ENCODE assay signal across 19 cellular contexts in genomic region chr13:93375491-93375890, GRCh38.
A peak's percentile ranks its signal among the peaks of the same experiment; 100 is the strongest.
DNase-seq lines count a peak whose midpoint lies in the region; ATAC-seq and TF ChIP-seq lines count a peak whose summit lies in the region.
"Had no signal": no experiment of that assay in that cellular context is flagged by ENCODE, and none has a peak within 500 bp of the region (broad histone marks: within the 10 kb centered on the region; RNA-seq: fewer than 3 reads in every experiment).

No MANE protein-coding gene starts in this region.

- in situ Hi-C loops in gastrocnemius medialis (cut with MboI; ENCODE audit: low sequenced_read_pairs in 4 of 4), result no loop called here

- H3K4me3 ChIP-seq in prostate gland (no peak overlapping the region), gastrocnemius medialis (no peak overlapping the region)
- H3K4me3 ChIP-seq: A549, GM23248 had no signal

- H3K36me3 ChIP-seq in prostate gland, result no peaks in the 10 kb centered on the region
- no peaks in the 10 kb centered on the region for H3K36me3 ChIP-seq in gastrocnemius medialis

- H3K4me3 Mint-ChIP-seq in effector memory CD8-positive, alpha-beta T cell, result no peak overlapping the region
- H3K4me3 Mint-ChIP-seq: CD4-positive, CD25-positive, alpha-beta regulatory T cell; CD8-positive, alpha-beta T cell had no signal

- WGBS in prostate gland, result 69% methylated on average over 6 of the region's 6 CpGs

- H3K27ac Mint-ChIP-seq in effector memory CD8-positive, alpha-beta T cell, result no peak overlapping the region
- H3K27ac Mint-ChIP-seq: CD4-positive, CD25-positive, alpha-beta regulatory T cell; CD8-positive, alpha-beta T cell had no signal

- no peak for ATAC-seq in effector memory CD8-positive, alpha-beta T cell (replicated peaks)
- no peak for ATAC-seq in gastrocnemius medialis
- ATAC-seq: A549; CD8-positive, alpha-beta T cell had no signal

- no peaks in the 10 kb centered on the region for H3K36me3 Mint-ChIP-seq in effector memory CD8-positive, alpha-beta T cell (ENCODE audit: insufficient read depth)
- H3K36me3 Mint-ChIP-seq: CD4-positive, CD25-positive, alpha-beta regulatory T cell; CD8-positive, alpha-beta T cell had no signal

- no peak for TF ChIP-seq POLR2A in prostate gland (IDR thresholded peaks at IDR 0.05)
- TF ChIP-seq POLR2A in gastrocnemius medialis (IDR thresholded peaks at IDR 0.05), result no peak

- H3K9me3 ChIP-seq in prostate gland, result no peaks in the 10 kb centered on the region
- no peaks in the 10 kb centered on the region for H3K9me3 ChIP-seq in gastrocnemius medialis
- H3K9me3 ChIP-seq: A549, Caco-2 had no signal

- H3K4me1 ChIP-seq in prostate gland (replicated peaks), result no peaks in the 10 kb centered on the region
- no peaks in the 10 kb centered on the region for H3K4me1 ChIP-seq in gastrocnemius medialis
- H3K4me1 ChIP-seq: A549, Caco-2 had no signal

- H3K27me3 ChIP-seq in prostate gland (replicated peaks; ENCODE audit: insufficient read depth), result no peaks in the 10 kb centered on the region
- no peaks in the 10 kb centered on the region for H3K27me3 ChIP-seq in gastrocnemius medialis

- no peak for TF ChIP-seq CTCF in C4-2B (conservative IDR thresholded peaks at IDR 0.05)
- TF ChIP-seq CTCF in prostate gland (IDR thresholded peaks at IDR 0.05), result no peak
- no peak for TF ChIP-seq CTCF in gastrocnemius medialis (IDR thresholded peaks at IDR 0.05 in 4 of 5, conservative IDR thresholded peaks at IDR 0.05 in 1 of 5)

- intact Hi-C loops in prostate gland (cut with DNase I), result no loop called here
- intact Hi-C loops in gastrocnemius medialis (cut with DNase I; ENCODE audit: low total_unique reads), result no loop called here

- DNase-seq in NCI-H69 (lab: John Stamatoyannopoulos, UW), result peak; percentile 56
- peak; percentile 22 for DNase-seq in left kidney (ENCODE audit: low read depth, low spot score)
- peak; percentile 24 for DNase-seq in prostate gland (ENCODE audit: low spot score)
- DNase-seq in stimulated activated CD8-positive, alpha-beta memory T cell treated with anti-CD3 and anti-CD28 coated beads, Interleukin-4, amount 100 ng/mL, for 48 hours, result no peak
- no peak for DNase-seq in effector memory CD8-positive, alpha-beta T cell
- DNase-seq in gastrocnemius medialis, result no peak
- DNase-seq: 8988T; ACHN; AML-193; Caco-2; CD4-positive, CD25-positive, alpha-beta regulatory T cell; CD8-positive, alpha-beta T cell; DMS153; DND-41; GM23248; H7; HCEC 1CT had no signal

- no peaks in the 10 kb centered on the region for H3K4me1 Mint-ChIP-seq in effector memory CD8-positive, alpha-beta T cell (ENCODE audit: low read depth in 2 of 2)
- H3K4me1 Mint-ChIP-seq: CD4-positive, CD25-positive, alpha-beta regulatory T cell had no signal

- H3K27me3 Mint-ChIP-seq in effector memory CD8-positive, alpha-beta T cell, result no peaks in the 10 kb centered on the region
- H3K27me3 Mint-ChIP-seq: CD4-positive, CD25-positive, alpha-beta regulatory T cell had no signal

- H3K9me3 Mint-ChIP-seq in effector memory CD8-positive, alpha-beta T cell, result peaks cover 0 to 2% of the 10 kb centered on the region in 2 donors
- H3K9me3 Mint-ChIP-seq: CD8-positive, alpha-beta T cell had no signal

- H3K27ac ChIP-seq in C4-2B (peak overlapping the region; percentile 34; the same call in 1 of the 2 replicates), prostate gland (no peak overlapping the region), gastrocnemius medialis (no peak overlapping the region)
- H3K27ac ChIP-seq: A549, GM23248 had no signal

Comparison
In these comparisons a context has a peak if more than half of its experiments do, and no peak if none do; other contexts are left out.
1. DNase-seq: peak in NCI-H69 (single experiment), left kidney (single experiment) and prostate gland (single experiment); none in stimulated activated CD8-positive, alpha-beta memory T cell treated with anti-CD3 and anti-CD28 coated beads, Interleukin-4, amount 100 ng/mL, for 48 hours (single experiment), effector memory CD8-positive, alpha-beta T cell (0 of 3) and gastrocnemius medialis (0 of 2).